9 cellular contexts compared by ENCODE assay signal in the genomic region with DNA sequence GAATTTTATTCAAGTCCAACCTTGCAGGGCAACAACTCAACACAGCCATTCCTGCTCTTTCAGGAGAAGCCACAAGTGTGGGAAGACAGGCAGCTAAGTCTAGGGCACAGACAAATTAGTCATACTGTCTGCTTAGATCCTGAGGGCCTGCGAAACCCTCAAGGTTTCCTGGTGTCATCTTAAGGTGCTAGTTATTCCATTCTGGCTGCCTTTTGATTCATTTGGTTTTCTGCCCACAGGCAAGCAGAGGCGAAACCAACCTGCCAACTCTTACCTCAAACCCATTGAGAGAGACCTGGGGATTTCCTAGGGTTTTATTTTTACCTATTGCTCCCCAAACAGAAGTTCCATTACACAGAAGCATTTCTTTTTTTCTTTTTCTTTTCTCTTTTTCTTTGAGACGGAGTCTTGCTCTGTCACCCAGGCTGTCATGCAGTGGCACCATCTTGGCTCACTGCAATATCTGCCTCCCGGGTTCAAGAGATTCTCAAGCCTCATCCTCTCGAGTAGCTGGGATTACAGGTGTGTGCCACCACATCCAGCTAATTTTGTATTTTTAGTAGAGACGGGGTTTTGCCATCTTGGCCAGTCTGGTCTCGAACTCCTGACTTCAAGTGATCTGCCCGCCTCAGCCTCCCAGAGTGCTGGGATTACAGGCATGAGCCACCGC. TPM values are rescaled to one million over a fixed set of nuclear protein-coding genes. Genes with fewer than 3 reads are reported as not detected.
DNase-seq lines count a peak whose midpoint lies in the region; ATAC-seq and TF ChIP-seq lines count a peak whose summit lies in the region.
"Had no signal": no experiment of that assay in that cellular context is flagged by ENCODE, and none has a peak within 500 bp of the region (broad histone marks: within the 10 kb centered on the region; RNA-seq: fewer than 3 reads in every experiment).

No MANE protein-coding gene starts in this region.

- H3K27ac Mint-ChIP-seq in CD14-positive monocyte = peak overlapping the region in 5 of 7 donors; percentile 42 to 69 (median 60)
- peak overlapping the region; percentile 95 for H3K27ac Mint-ChIP-seq in activated naive CD4-positive, alpha-beta T cell treated with anti-CD3 and anti-CD28 coated beads, Interleukin-2, amount 50 U/mL, for 24 hours

- H3K9me3 ChIP-seq in WERI-Rb-1 (ENCODE audit: severe bottlenecking) = no peaks in the 10 kb centered on the region

- DNase-seq in CD14-positive monocyte (ENCODE audit: low spot score) (no peak), NOMO-1 treated with DMSO at 0.1 percent for 48 hours (lab: John Stamatoyannopoulos, UW; ENCODE audit: unreplicated experiment) (no peak), dermis blood vessel endothelial cell (no peak), WERI-Rb-1 (no peak)
- DNase-seq in stimulated activated CD4-positive, alpha-beta T cell treated with anti-CD3 and anti-CD28 coated beads, Interleukin-4, amount 100 ng/mL, for 4 hours = peak; percentile 42 to 75
- DNase-seq: DND-41 had no signal

- ATAC-seq in GM21367 (IDR thresholded peaks at IDR 0.05; ENCODE audit: unreplicated experiment) (peak; percentile 72), HG03575 (IDR thresholded peaks at IDR 0.05; ENCODE audit: extremely low read depth, insufficient number of reproducible peaks, low FRiP score, unreplicated experiment) (peak; percentile 80)

- no peaks in the 10 kb centered on the region for H3K27me3 ChIP-seq in WERI-Rb-1 (ENCODE audit: insufficient read depth, low read depth, severe bottlenecking)

- peaks cover 0 to 5% of the 10 kb centered on the region in 2 donors for H3K36me3 Mint-ChIP-seq in CD14-positive monocyte
- H3K36me3 Mint-ChIP-seq in activated naive CD4-positive, alpha-beta T cell treated with anti-CD3 and anti-CD28 coated beads, Interleukin-2, amount 50 U/mL, for 24 hours = no peaks in the 10 kb centered on the region

- no peak overlapping the region for H3K4me3 ChIP-seq in WERI-Rb-1 (ENCODE audit: low read depth, low read length)

- H3K36me3 ChIP-seq in WERI-Rb-1 = no peaks in the 10 kb centered on the region

- H3K4me3 Mint-ChIP-seq in CD14-positive monocyte = no peak overlapping the region
- peak overlapping the region; percentile 79 for H3K4me3 Mint-ChIP-seq in activated naive CD4-positive, alpha-beta T cell treated with anti-CD3 and anti-CD28 coated beads, Interleukin-2, amount 50 U/mL, for 24 hours

- TF ChIP-seq CTCF in CD14-positive monocyte (IDR thresholded peaks at IDR 0.05) (no peak), WERI-Rb-1 (IDR thresholded peaks at IDR 0.05; ENCODE audit: low read depth, low read length) (no peak)

- no peaks in the 10 kb centered on the region for H3K9me3 Mint-ChIP-seq in CD14-positive monocyte
- H3K9me3 Mint-ChIP-seq in activated naive CD4-positive, alpha-beta T cell treated with anti-CD3 and anti-CD28 coated beads, Interleukin-2, amount 50 U/mL, for 24 hours = no peaks in the 10 kb centered on the region

- H3K4me1 Mint-ChIP-seq in CD14-positive monocyte = peaks cover 82% of the 10 kb centered on the region
- peaks cover 62% of the 10 kb centered on the region for H3K4me1 Mint-ChIP-seq in activated naive CD4-positive, alpha-beta T cell treated with anti-CD3 and anti-CD28 coated beads, Interleukin-2, amount 50 U/mL, for 24 hours

- H3K27me3 Mint-ChIP-seq in CD14-positive monocyte (ENCODE audit: low read depth in 3 of 3) = peaks cover 0 to 2% (median 1%) of the 10 kb centered on the region in 3 donors
- no peaks in the 10 kb centered on the region for H3K27me3 Mint-ChIP-seq in activated naive CD4-positive, alpha-beta T cell treated with anti-CD3 and anti-CD28 coated beads, Interleukin-2, amount 50 U/mL, for 24 hours

- intact Hi-C loops in CD14-positive monocyte (cut with micrococcal nuclease) = no loop called here

- no peak overlapping the region for H3K27ac ChIP-seq in WERI-Rb-1

RNA-seq across cellular contexts. Expression of gene SCYGR1, which starts 23.7 kb away (rescaled TPM):
- not detected for polyA plus RNA-seq in CD14-positive monocyte
- total RNA-seq in dermis blood vessel endothelial cell = not detected in 2 replicates

RNA-seq across cellular contexts. Expression of gene TM4SF20, which starts 32.3 kb away (rescaled TPM):
- not detected for polyA plus RNA-seq in CD14-positive monocyte
- total RNA-seq in dermis blood vessel endothelial cell = not detected in 2 replicates

Comparison
In these comparisons a context has a peak if more than half of its experiments do, and no peak if none do; other contexts are left out.
1. DNase-seq: peak in stimulated activated CD4-positive, alpha-beta T cell treated with anti-CD3 and anti-CD28 coated beads, Interleukin-4, amount 100 ng/mL, for 4 hours (2 of 2); none in CD14-positive monocyte (single experiment), NOMO-1 treated with DMSO at 0.1 percent for 48 hours (single experiment), dermis blood vessel endothelial cell (single experiment) and WERI-Rb-1 (single experiment).